Comparison of ENCODE assay signal across 16 cellular contexts in genomic region chr3:149243540-149243939, GRCh38. TPM values are rescaled to one million over a fixed set of nuclear protein-coding genes. Genes with fewer than 3 reads are reported as not detected.
A peak's percentile ranks its signal among the peaks of the same experiment; 100 is the strongest.
DNase-seq lines count a peak whose midpoint lies in the region; ATAC-seq and TF ChIP-seq lines count a peak whose summit lies in the region.
"Had no signal": no experiment of that assay in that cellular context is flagged by ENCODE, and none has a peak within 500 bp of the region (broad histone marks: within the 10 kb centered on the region; RNA-seq: fewer than 3 reads in every experiment).

No MANE protein-coding gene starts in this region.

- intact Hi-C loops in upper lobe of right lung (cut with DNase I) (no loop called here), thyroid gland (cut with DNase I) (no loop called here)

- no peaks in the 10 kb centered on the region for H3K36me3 ChIP-seq in upper lobe of right lung
- H3K36me3 ChIP-seq in thyroid gland = no peaks in the 10 kb centered on the region

- H3K27ac ChIP-seq in upper lobe of right lung (no peak overlapping the region), thyroid gland (no peak overlapping the region)
- H3K27ac ChIP-seq: 22Rv1, SK-N-MC had no signal

- H3K27me3 ChIP-seq in upper lobe of right lung (no peaks in the 10 kb centered on the region), thyroid gland (no peaks in the 10 kb centered on the region)

- TF ChIP-seq POLR2A in thyroid gland (IDR thresholded peaks at IDR 0.05) = no peak

- ATAC-seq in HG03066 (IDR thresholded peaks at IDR 0.05; ENCODE audit: low read depth, unreplicated experiment) (peak; percentile 20), upper lobe of right lung (peak; percentile 28)
- ATAC-seq: natural killer cell had no signal

- DNase-seq in SIG-M5 treated with dmso at 0.1 percent for 504 hours (lab: John Stamatoyannopoulos, UW; ENCODE audit: unreplicated experiment) (peak; percentile 21), SIG-M5 (lab: John Stamatoyannopoulos, UW) (no peak), RPMI8226 (peak; percentile 75), upper lobe of right lung (no peak), thyroid gland (no peak), cerebellum (ENCODE audit: low spot score) (no peak), NCI-H345 (lab: John Stamatoyannopoulos, UW) (no peak)
- DNase-seq: activated CD4-positive, alpha-beta T cell treated with anti-CD3 and anti-CD28 coated beads, Interleukin-2, amount 50 U/mL, for 4 hours; activated naive CD4-positive, alpha-beta T cell treated with anti-CD3 and anti-CD28 coated beads, Interleukin-2, amount 10 ng/mL, durations not matched to agents 7 days and 5 days; EL; natural killer cell; small intestine had no signal

- H3K4me3 ChIP-seq in upper lobe of right lung (no peak overlapping the region), thyroid gland (replicated peaks in 1 of 3) (no peak overlapping the region)
- H3K4me3 ChIP-seq: SK-N-MC had no signal

- no peaks in the 10 kb centered on the region for H3K9me3 ChIP-seq in upper lobe of right lung
- H3K9me3 ChIP-seq in thyroid gland = no peaks in the 10 kb centered on the region

- peaks cover 30% of the 10 kb centered on the region for H3K4me1 ChIP-seq in upper lobe of right lung
- peaks cover 0 to 21% of the 10 kb centered on the region in 2 donors for H3K4me1 ChIP-seq in thyroid gland

- TF ChIP-seq CTCF in upper lobe of right lung (IDR thresholded peaks at IDR 0.05) = no peak
- no peak for TF ChIP-seq CTCF in thyroid gland (IDR thresholded peaks at IDR 0.05)

RNA-seq across cellular contexts. Expression of gene CP, which starts 21.9 kb away (rescaled TPM):
- total RNA-seq in upper lobe of right lung (3.4 TPM), thyroid gland (100 to 1,000 TPM in 1 of 4 donors, 10 to 100 TPM in 2, 1 to 10 TPM in 1; 5.0 to 111 (median 34.6) TPM), cerebellum (3.1 TPM)
- total RNA-seq: fibroblast of lung, natural killer cell had no signal

Comparison
In these comparisons a context has a peak if more than half of its experiments do, and no peak if none do; other contexts are left out.
1. DNase-seq: peak in SIG-M5 treated with dmso at 0.1 percent for 504 hours (single experiment) and RPMI8226 (single experiment); none in SIG-M5 (single experiment), upper lobe of right lung (single experiment), thyroid gland (0 of 2), cerebellum (single experiment) and NCI-H345 (single experiment).